37 cellular contexts compared by ENCODE assay signal in the genomic region with DNA sequence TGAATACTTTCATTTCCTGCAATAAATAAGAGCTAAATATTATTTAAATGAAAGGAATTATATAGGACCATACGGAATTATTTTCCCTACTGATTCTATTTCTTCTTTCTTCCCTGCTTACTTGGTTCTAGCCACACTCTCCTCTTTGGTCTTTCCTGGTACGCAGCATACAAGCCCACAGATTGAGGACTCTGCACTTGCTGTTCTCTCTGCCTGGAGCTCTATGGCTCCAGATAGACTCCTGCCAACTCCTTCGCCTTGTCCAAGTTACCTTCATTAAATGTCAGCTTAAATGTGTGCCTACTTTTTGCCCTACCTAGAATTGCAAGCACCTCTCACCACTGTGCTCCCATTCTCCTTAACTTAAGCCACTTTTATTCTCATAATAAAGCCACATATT.
"Had no signal": no experiment of that assay in that cellular context is flagged by ENCODE, and none has a peak within 500 bp of the region (broad histone marks: within the 10 kb centered on the region; RNA-seq: fewer than 3 reads in every experiment).

No MANE protein-coding gene starts in this region.

- H3K4me1 Mint-ChIP-seq: activated naive CD8-positive, alpha-beta T cell treated with anti-CD3 and anti-CD28 coated beads for 36 hours; activated T-helper 17 cell treated with anti-CD3 and anti-CD28 coated beads, Interleukin-2, amount 50 U/mL, for 72 hours; central memory CD8-positive, alpha-beta T cell had no signal

- H3K9me3 Mint-ChIP-seq: activated B cell treated with CpG ODN at 0.5 μM for 24 hours; activated CD4-positive, alpha-beta memory T cell treated with anti-CD3 and anti-CD28 coated beads for 36 hours; activated CD8-positive, alpha-beta T cell treated with anti-CD3 and anti-CD28 coated beads for 36 hours; activated naive CD4-positive, alpha-beta T cell treated with anti-CD3 and anti-CD28 coated beads for 36 hours; activated naive CD4-positive, alpha-beta T cell treated with anti-CD3 and anti-CD28 coated beads, Interleukin-2, amount 50 U/mL, for 72 hours; activated naive CD8-positive, alpha-beta T cell treated with anti-CD3 and anti-CD28 coated beads for 36 hours; activated T-cell treated with anti-CD3 and anti-CD28 coated beads, Interleukin-2, amount 50 U/mL, for 4 hours; activated T-cell treated with anti-CD3 and anti-CD28 coated beads, Interleukin-2, amount 50 U/mL, for 72 hours; activated T-helper 17 cell treated with anti-CD3 and anti-CD28 coated beads, Interleukin-2, amount 50 U/mL, for 72 hours; central memory CD8-positive, alpha-beta T cell; T-helper 1 cell treated with Interleukin-12 subunit alpha and Interleukin-12 subunit beta and Interleukin-4 antibody, amounts not matched to agents 30 μg/mL and 1 μg/mL, for 36 hours had no signal

- H3K27me3 ChIP-seq: adrenal gland, body of pancreas, brain microvascular endothelial cell, breast epithelium had no signal

- H3K36me3 ChIP-seq: adrenal gland, brain microvascular endothelial cell, breast epithelium had no signal

- H3K27ac Mint-ChIP-seq: activated B cell treated with CpG ODN at 0.5 μM for 24 hours; activated CD4-positive, alpha-beta memory T cell treated with anti-CD3 and anti-CD28 coated beads for 36 hours; activated CD4-positive, alpha-beta T cell treated with anti-CD3 and anti-CD28 coated beads, Interleukin-2, amount 10 ng/mL, durations not matched to agents 24 days and 14 days; activated CD8-positive, alpha-beta T cell treated with anti-CD3 and anti-CD28 coated beads for 36 hours; activated naive CD4-positive, alpha-beta T cell treated with anti-CD3 and anti-CD28 coated beads for 36 hours; activated naive CD4-positive, alpha-beta T cell treated with anti-CD3 and anti-CD28 coated beads, Interleukin-2, amount 50 U/mL, for 72 hours; activated naive CD8-positive, alpha-beta T cell treated with anti-CD3 and anti-CD28 coated beads for 36 hours; activated T-cell treated with anti-CD3 and anti-CD28 coated beads, Interleukin-2, amount 50 U/mL, for 72 hours; activated T-helper 1 cell treated with anti-CD3 and anti-CD28 coated beads, Interleukin-12 subunit alpha, Interleukin-12 subunit beta, Interleukin-2, Interleukin-4 antibody, amounts not matched to agents 30 ng/mL and 10 ng/mL and 1 ng/mL, durations not matched to agents 14 hours and 24 hours and 36 hours; activated T-helper 17 cell treated with anti-CD3 and anti-CD28 coated beads, Interleukin-2, amount 50 U/mL, for 72 hours; T-helper 1 cell treated with Interleukin-12 subunit alpha and Interleukin-12 subunit beta and Interleukin-4 antibody, amounts not matched to agents 30 μg/mL and 1 μg/mL, for 36 hours; T-helper 2 cell treated with Interferon-gamma antibody and Interleukin-4, amounts not matched to agents 5 μg/mL and 100 μg/mL, for 36 hours had no signal

- H3K4me1 ChIP-seq: adrenal gland, breast epithelium had no signal

- H3K4me3 Mint-ChIP-seq: activated B cell treated with CpG ODN at 0.5 μM for 24 hours; activated CD4-positive, alpha-beta memory T cell treated with anti-CD3 and anti-CD28 coated beads for 36 hours; activated CD4-positive, alpha-beta T cell treated with anti-CD3 and anti-CD28 coated beads, Interleukin-2, amount 10 ng/mL, durations not matched to agents 24 days and 14 days; activated CD8-positive, alpha-beta T cell treated with anti-CD3 and anti-CD28 coated beads for 36 hours; activated naive CD4-positive, alpha-beta T cell treated with anti-CD3 and anti-CD28 coated beads for 36 hours; activated naive CD8-positive, alpha-beta T cell treated with anti-CD3 and anti-CD28 coated beads for 36 hours; activated T-cell treated with anti-CD3 and anti-CD28 coated beads, Interleukin-2, amount 50 U/mL, for 4 hours; activated T-cell treated with anti-CD3 and anti-CD28 coated beads, Interleukin-2, amount 50 U/mL, for 72 hours; activated T-helper 1 cell treated with anti-CD3 and anti-CD28 coated beads, Interleukin-12 subunit alpha, Interleukin-12 subunit beta, Interleukin-2, Interleukin-4 antibody, amounts not matched to agents 30 ng/mL and 10 ng/mL and 1 ng/mL, durations not matched to agents 14 hours and 24 hours and 36 hours; activated T-helper 17 cell treated with anti-CD3 and anti-CD28 coated beads, Interleukin-2, amount 50 U/mL, for 72 hours; central memory CD8-positive, alpha-beta T cell; T-helper 1 cell treated with Interleukin-12 subunit alpha and Interleukin-12 subunit beta and Interleukin-4 antibody, amounts not matched to agents 30 μg/mL and 1 μg/mL, for 36 hours; T-helper 2 cell treated with Interferon-gamma antibody and Interleukin-4, amounts not matched to agents 5 μg/mL and 100 μg/mL, for 36 hours had no signal

- DNase-seq: activated B cell treated with CpG ODN at 0.5 μM for 24 hours; activated CD4-positive, alpha-beta memory T cell treated with anti-CD3 and anti-CD28 coated beads for 36 hours; activated CD4-positive, alpha-beta T cell treated with anti-CD3 and anti-CD28 coated beads for 4 hours; activated CD4-positive, alpha-beta T cell treated with anti-CD3 and anti-CD28 coated beads, Interleukin-2, amount 10 ng/mL, durations not matched to agents 24 days and 14 days; activated CD4-positive, alpha-beta T cell treated with anti-CD3 and anti-CD28 coated beads, Interleukin-2, amount 50 U/mL, for 1 hour; activated CD4-positive, alpha-beta T cell treated with anti-CD3 and anti-CD28 coated beads, Interleukin-2, amount 50 U/mL, for 4 hours; activated CD4-positive, CD25-positive, alpha-beta regulatory T cell treated with anti-CD3 and anti-CD28 coated beads, Interleukin-2, amount 50 U/mL, for 72 hours; activated CD8-positive, alpha-beta memory T cell treated with anti-CD3 and anti-CD28 coated beads, Interleukin-2, amount 50 U/mL, for 4 hours; activated CD8-positive, alpha-beta T cell treated with anti-CD3 and anti-CD28 coated beads for 36 hours; activated effector memory CD4-positive, alpha-beta T cell treated with anti-CD3 and anti-CD28 coated beads, Interleukin-2, amount 50 U/mL, for 16 hours; activated gamma-delta T cell treated with Interleukin-2 at 50 U/mL for 16 hours; activated naive CD4-positive, alpha-beta T cell; activated naive CD4-positive, alpha-beta T cell treated with anti-CD3 and anti-CD28 coated beads for 36 hours; activated naive CD4-positive, alpha-beta T cell treated with anti-CD3 and anti-CD28 coated beads, Interleukin-2, amount 50 U/mL, for 16 hours; activated naive CD8-positive, alpha-beta T cell treated with anti-CD3 and anti-CD28 coated beads for 36 hours; activated T-cell treated with anti-CD3 and anti-CD28 coated beads for 4 hours; activated T-cell treated with anti-CD3 and anti-CD28 coated beads, Interleukin-2, amount 50 U/mL, for 1 hour; activated T-cell treated with anti-CD3 and anti-CD28 coated beads, Interleukin-2, amount 50 U/mL, for 4 hours; activated T-cell treated with anti-CD3 and anti-CD28 coated beads, Interleukin-2, amount 50 U/mL, for 72 hours; adrenal gland; amniotic stem cell; aorta; caudate nucleus; cerebellar nuclear complex; T-helper 1 cell; T-helper 2 cell; T-helper 9 cell had no signal

- H3K36me3 Mint-ChIP-seq: activated CD4-positive, alpha-beta memory T cell treated with anti-CD3 and anti-CD28 coated beads for 36 hours; activated naive CD4-positive, alpha-beta T cell treated with anti-CD3 and anti-CD28 coated beads, Interleukin-2, amount 50 U/mL, for 72 hours; activated naive CD8-positive, alpha-beta T cell treated with anti-CD3 and anti-CD28 coated beads for 36 hours had no signal

- ATAC-seq: activated CD8-positive, alpha-beta T cell treated with anti-CD3 and anti-CD28 coated beads for 36 hours; activated naive CD4-positive, alpha-beta T cell treated with anti-CD3 and anti-CD28 coated beads, Interleukin-2, amount 50 U/mL, for 72 hours; activated T-cell treated with anti-CD3 and anti-CD28 coated beads, Interleukin-2, amount 50 U/mL, for 4 hours; activated T-cell treated with anti-CD3 and anti-CD28 coated beads, Interleukin-2, amount 50 U/mL, for 72 hours; activated T-helper 17 cell treated with anti-CD3 and anti-CD28 coated beads, Interleukin-2, amount 50 U/mL, for 72 hours; body of pancreas had no signal

- H3K4me3 ChIP-seq: adrenal gland, body of pancreas, breast epithelium had no signal

- H3K27ac ChIP-seq: adrenal gland, body of pancreas, brain microvascular endothelial cell, breast epithelium, VCaP had no signal

- H3K9me3 ChIP-seq: adrenal gland, body of pancreas, breast epithelium had no signal

- H3K27me3 Mint-ChIP-seq: activated B cell treated with CpG ODN at 0.5 μM for 24 hours; activated CD4-positive, alpha-beta memory T cell treated with anti-CD3 and anti-CD28 coated beads for 36 hours; activated CD4-positive, alpha-beta T cell treated with anti-CD3 and anti-CD28 coated beads, Interleukin-2, amount 10 ng/mL, durations not matched to agents 24 days and 14 days; activated CD8-positive, alpha-beta T cell treated with anti-CD3 and anti-CD28 coated beads for 36 hours; activated naive CD8-positive, alpha-beta T cell treated with anti-CD3 and anti-CD28 coated beads for 36 hours; activated T-helper 17 cell treated with anti-CD3 and anti-CD28 coated beads, Interleukin-2, amount 50 U/mL, for 72 hours had no signal
